Comparison of ENCODE assay signal across 31 cellular contexts in the genomic region with DNA sequence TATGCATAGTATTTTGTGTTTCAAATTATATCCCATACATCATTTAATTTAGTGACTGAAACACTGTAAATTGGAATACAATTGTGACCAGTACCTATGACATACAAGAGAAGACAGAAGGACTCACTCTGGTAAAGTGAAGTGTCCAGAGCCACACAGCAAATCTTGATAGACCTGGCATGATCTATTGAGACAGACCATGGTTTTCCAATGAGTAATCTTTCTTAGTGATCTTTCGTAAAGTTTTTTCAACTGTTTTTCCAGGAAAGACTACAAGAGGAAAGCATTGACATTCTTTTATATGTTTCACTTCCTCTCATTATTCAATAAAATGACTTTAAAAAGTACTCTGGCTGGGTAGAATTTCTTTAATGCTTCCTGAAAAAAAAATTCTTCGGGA. TPM values are rescaled to one million over a fixed set of nuclear protein-coding genes. Genes with fewer than 3 reads are reported as not detected.
DNase-seq lines count a peak whose midpoint lies in the region; ATAC-seq, FAIRE-seq and TF ChIP-seq lines count a peak whose summit lies in the region.
"Had no signal": no experiment of that assay in that cellular context is flagged by ENCODE, and none has a peak within 500 bp of the region (broad histone marks: within the 10 kb centered on the region; RNA-seq: fewer than 3 reads in every experiment).

No MANE protein-coding gene starts in this region.

- peak overlapping the region; percentile 95 to 98 for H3K27ac ChIP-seq in A549
- peak overlapping the region; percentile 14; the same call in 1 of the 2 replicates for H3K27ac ChIP-seq in SK-N-MC
- H3K27ac ChIP-seq: esophagus squamous epithelium, skin epidermis had no signal

- DNase-seq in A549 (ENCODE audit: low read depth in 1 of 2, low spot score in 1 of 2) (peak; percentile 28 to 82), GM03348 (ENCODE audit: low spot score) (peak; percentile 44), SK-N-MC (ENCODE audit: low read depth, low spot score) (no peak), foreskin fibroblast (peak; percentile 44 to 65), NCI-H748 (lab: John Stamatoyannopoulos, UW; ENCODE audit: unreplicated experiment) (no peak), DMS153 treated with DMSO at 0.1 percent for 48 hours (lab: John Stamatoyannopoulos, UW; ENCODE audit: unreplicated experiment) (no peak), HCEC 1CT (no peak)
- DNase-seq: 8988T; activated CD4-positive, alpha-beta memory T cell treated with anti-CD3 and anti-CD28 coated beads, Interleukin-2, amount 10 ng/mL, durations not matched to agents 7 days and 5 days; activated CD4-positive, alpha-beta T cell treated with anti-CD3 and anti-CD28 coated beads for 1 hour; activated CD8-positive, alpha-beta memory T cell treated with anti-CD3 and anti-CD28 coated beads, Interleukin-2, amount 50 U/mL, for 4 hours; activated naive CD4-positive, alpha-beta T cell treated with anti-CD3 and anti-CD28 coated beads, Interleukin-2, amount 10 ng/mL, durations not matched to agents 7 days and 5 days; body of pancreas; CD8-positive, alpha-beta memory T cell; DMS 273 treated with DMSO at 0.1 percent for 48 hours; esophagus squamous epithelium; hypothalamus; immature natural killer cell; left colon; NCI-H1105; NCI-H187 treated with DMSO at 0.1 percent for 48 hours; NCI-H2171; NCI-H510A treated with DMSO at 0.1 percent for 48 hours; PC-3; SHP77; stimulated activated naive CD4-positive, alpha-beta T cell had no signal

- CTCF ChIA-PET in A549 (lab: Yijun Ruan, JAX) = interaction anchor here (0.6 to 2.0 kb wide), 4 partner anchors 53 to 139 kb away, joined by 3 to 6 read pairs (median 4); no protein-coding TSS in a partner anchor

- peak overlapping the region; percentile 89 for H3K4me2 ChIP-seq in A549

- no peak; a peak in 1 of 5 replicates for TF ChIP-seq RAD21 in A549 (conservative IDR thresholded peaks at IDR 0.05 in 1 of 2, IDR thresholded peaks at IDR 0.05 in 1 of 2)

- no peak for TF ChIP-seq POLR2A in A549 (IDR thresholded peaks at IDR 0.05; ENCODE audit: low read length)

- ATAC-seq in A549 = peak; percentile 47 to 58; a peak in 3 of 6 replicates
- no peak for ATAC-seq in GM18868 (IDR thresholded peaks at IDR 0.05; ENCODE audit: unreplicated experiment)
- ATAC-seq: HCT116, PC-3 had no signal

- H3K9ac ChIP-seq in SK-N-MC (ENCODE audit: insufficient read length) = no peak overlapping the region

- H3K4me1 ChIP-seq in A549 = peaks cover 71% of the 10 kb centered on the region

- WGBS in A549 (ENCODE audit: missing lambda C conversion rate) = 2% methylated on average over 2 of the region's 2 CpGs

- TF ChIP-seq CTCF in A549 (IDR thresholded peaks at IDR 0.05) (no peak), foreskin fibroblast (IDR thresholded peaks at IDR 0.05; ENCODE audit: low read depth, low read length) (no peak)

- peak overlapping the region; percentile 6; the same call in 1 of the 3 replicates for H3K4me3 ChIP-seq in A549
- peak overlapping the region; percentile 26 for H3K4me3 ChIP-seq in SK-N-MC
- H3K4me3 ChIP-seq in foreskin fibroblast (ENCODE audit: low read depth in 1 of 2, low read length in 2 of 2) = no peak overlapping the region
- H3K4me3 ChIP-seq: body of pancreas, esophagus squamous epithelium, skin epidermis had no signal

- H3K36me3 ChIP-seq in SK-N-MC (ENCODE audit: insufficient read depth, low read length) = no peaks in the 10 kb centered on the region
- H3K36me3 ChIP-seq: esophagus squamous epithelium had no signal

- POLR2A ChIA-PET in A549 (lab: Yijun Ruan, JAX) = interaction anchor here (1.1 to 1.3 kb wide), 3 partner anchors 12 to 44 kb away, joined by 4 to 6 read pairs (median 5); no protein-coding TSS in a partner anchor

- 0 out of 5 replicates have a peak, but pooled peaks have one; percentile 28 to 36 for TF ChIP-seq EP300 in A549 (IDR thresholded peaks at IDR 0.05)

- FAIRE-seq in A549 (lab: Jason Lieb, UNC) = no peak
- FAIRE-seq: endometrium, GM12892 had no signal

- H3K9me3 ChIP-seq in A549 (peaks cover 9% of the 10 kb centered on the region; the same call in 1 of the 3 replicates), SK-N-MC (ENCODE audit: low read depth, low read length) (no peaks in the 10 kb centered on the region)
- H3K9me3 ChIP-seq: body of pancreas, esophagus squamous epithelium had no signal

TF ChIP-seq in A549, 52 proteins besides CTCF, POLR2A, EP300 and RAD21 (continues in another document):
- peak; percentile 34; the same call in 1 of the 2 replicates for TF ChIP-seq GATA3 (IDR thresholded peaks at IDR 0.05; ENCODE audit: borderline replicate concordance)
- TF ChIP-seq JUNB (IDR thresholded peaks at IDR 0.05) = 0 out of 2 replicates have a peak, but pooled peaks have one; percentile 32
- no peak for TF ChIP-seq NR3C1 (IDR thresholded peaks at IDR 0.05)
- no peak for TF ChIP-seq RNF2 (IDR thresholded peaks at IDR 0.05; ENCODE audit: borderline replicate concordance, low read depth)
- TF ChIP-seq RARB (CRISPR knock-in tag; IDR thresholded peaks at IDR 0.05) = no peak
- peak; percentile 86 for TF ChIP-seq HOXB5 (CRISPR knock-in tag; IDR thresholded peaks at IDR 0.05)
- TF ChIP-seq NFE2L2 (conservative IDR thresholded peaks at IDR 0.05; ENCODE audit: low read length) = no peak
- no peak for TF ChIP-seq PHF8 (IDR thresholded peaks at IDR 0.05; ENCODE audit: borderline replicate concordance, low read depth)
- no peak for TF ChIP-seq EHMT2 (IDR thresholded peaks at IDR 0.05; ENCODE audit: low read depth)
- TF ChIP-seq MYC (IDR thresholded peaks at IDR 0.05; ENCODE audit: borderline replicate concordance, low read length) = no peak
- TF ChIP-seq MAFK (IDR thresholded peaks at IDR 0.05; ENCODE audit: partially characterized antibody) = no peak
- TF ChIP-seq EHF (CRISPR knock-in tag; IDR thresholded peaks at IDR 0.05) = peak; percentile 62; the same call in 1 of the 2 replicates
- TF ChIP-seq KDM5A (IDR thresholded peaks at IDR 0.05) = no peak
- no peak for TF ChIP-seq FOSB (CRISPR knock-in tag; IDR thresholded peaks at IDR 0.05)
- TF ChIP-seq, protein P1, sequence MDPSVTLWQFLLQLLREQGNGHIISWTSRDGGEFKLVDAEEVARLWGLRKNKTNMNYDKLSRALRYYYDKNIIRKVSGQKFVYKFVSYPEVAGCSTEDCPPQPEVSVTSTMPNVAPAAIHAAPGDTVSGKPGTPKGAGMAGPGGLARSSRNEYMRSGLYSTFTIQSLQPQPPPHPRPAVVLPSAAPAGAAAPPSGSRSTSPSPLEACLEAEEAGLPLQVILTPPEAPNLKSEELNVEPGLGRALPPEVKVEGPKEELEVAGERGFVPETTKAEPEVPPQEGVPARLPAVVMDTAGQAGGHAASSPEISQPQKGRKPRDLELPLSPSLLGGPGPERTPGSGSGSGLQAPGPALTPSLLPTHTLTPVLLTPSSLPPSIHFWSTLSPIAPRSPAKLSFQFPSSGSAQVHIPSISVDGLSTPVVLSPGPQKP (IDR thresholded peaks at IDR 0.05; ENCODE audit: low read depth, low read length) = no peak
- 0 out of 2 replicates have a peak, but pooled peaks have one; percentile 40 for TF ChIP-seq HOXA7 (CRISPR knock-in tag; IDR thresholded peaks at IDR 0.05)
- TF ChIP-seq ZC3H11A (IDR thresholded peaks at IDR 0.05) = no peak
- no peak for TF ChIP-seq USF2 (IDR thresholded peaks at IDR 0.05)
- TF ChIP-seq ZFP36 (IDR thresholded peaks at IDR 0.05; ENCODE audit: borderline replicate concordance, partially characterized antibody) = no peak
- no peak for TF ChIP-seq TFCP2L1 (CRISPR knock-in tag; IDR thresholded peaks at IDR 0.05)
- no peak for TF ChIP-seq SREBF2 (IDR thresholded peaks at IDR 0.05)
- TF ChIP-seq ATOH8 (CRISPR knock-in tag; IDR thresholded peaks at IDR 0.05; ENCODE audit: low read depth) = 0 out of 2 replicates have a peak, but pooled peaks have one; percentile 30
- no peak for TF ChIP-seq HDAC2 (IDR thresholded peaks at IDR 0.05)
- TF ChIP-seq CHD4 (IDR thresholded peaks at IDR 0.05; ENCODE audit: borderline replicate concordance) = no peak
- no peak for TF ChIP-seq BHLHE40 (IDR thresholded peaks at IDR 0.05; ENCODE audit: low read depth, low read length)
- TF ChIP-seq CBX8 (IDR thresholded peaks at IDR 0.05) = no peak
- peak; percentile 53 for TF ChIP-seq FOXS1 (CRISPR knock-in tag; IDR thresholded peaks at IDR 0.05)
- no peak for TF ChIP-seq POLR2AphosphoS2 (conservative IDR thresholded peaks at IDR 0.05; ENCODE audit: low read length)
- TF ChIP-seq HOXB13 (CRISPR knock-in tag; IDR thresholded peaks at IDR 0.05; ENCODE audit: low read depth) = no peak

RNA-seq across cellular contexts. Expression of gene ALDH1A1, which starts 43.3 kb away (rescaled TPM):
- polyA plus RNA-seq in A549 (2011; rRNA removed) = 6,119 and 8,617 TPM in 2 replicates
- 2,623 and 3,095 TPM in 2 replicates for polyA plus RNA-seq in A549 (2012; cell fraction: cytosol; rRNA removed)
- 1,463 and 2,252 TPM in 2 replicates for polyA plus RNA-seq in A549 (2012; cell fraction: nucleus; rRNA removed)
- 9,362 to 9,987 TPM (median 9,373 TPM) in 3 replicates for polyA plus RNA-seq in A549 (2017; fragmentation: RNase III; extraction: RNeasy Plus Mini Kit Qiagen cat#74134 plus additional on column Dnase treatment)
- 2,553 and 2,631 TPM in 2 replicates for polyA minus RNA-seq in A549 (2011; rRNA and poly(A)+ RNA removed)
- polyA plus RNA-seq: CD8-positive, alpha-beta memory T cell had no signal

Comparison
In these comparisons a context has a peak if more than half of its experiments do, and no peak if none do; other contexts are left out.
1. DNase-seq: peak in A549 (2 of 2), GM03348 (single experiment) and foreskin fibroblast (2 of 2); none in SK-N-MC (single experiment), NCI-H748 (single experiment), DMS153 treated with DMSO at 0.1 percent for 48 hours (single experiment) and HCEC 1CT (single experiment).
2. H3K4me3 ChIP-seq: peak in A549 (single experiment) and SK-N-MC (single experiment); none in foreskin fibroblast (0 of 2).